ENCODE assay signal across 8 cellular contexts in the genomic region with DNA sequence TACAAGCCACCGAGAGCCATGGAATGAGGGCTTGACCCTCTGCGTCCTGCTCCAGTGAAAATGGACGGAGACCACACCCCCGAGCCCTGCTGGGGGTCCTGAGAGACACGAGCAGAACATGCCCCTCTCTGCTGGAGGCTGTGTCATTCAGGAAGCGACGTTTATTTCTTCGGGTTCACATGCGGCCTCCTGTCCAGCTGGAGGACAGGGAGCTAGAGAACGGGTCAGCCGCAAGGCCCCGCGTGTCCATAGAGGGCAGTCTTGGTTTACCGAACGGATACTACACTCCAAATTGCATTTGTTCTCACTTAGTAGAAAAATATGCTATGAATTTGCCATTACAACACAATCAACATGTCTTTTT.
DNase-seq lines count a peak whose midpoint lies in the region; ATAC-seq, FAIRE-seq and TF ChIP-seq lines count a peak whose summit lies in the region.

No MANE protein-coding gene starts in this region.

- peak; percentile 46 for FAIRE-seq in RCC 7860 (lab: Jason Lieb, UNC)

- H3K27ac ChIP-seq in brain microvascular endothelial cell: no peak overlapping the region

- DNase-seq in AG20443 (ENCODE audit: low spot score): peak; percentile 94
- DNase-seq in RCC 7860 (ENCODE audit: low spot score): peak; percentile 49
- DNase-seq in brain microvascular endothelial cell: peak; percentile 71
- peak; percentile 82 for DNase-seq in iPS-NIHi7 (ENCODE audit: extremely low spot score)
- DNase-seq in stimulated activated CD8-positive, alpha-beta memory T cell treated with anti-CD3 and anti-CD28 coated beads, Interleukin-4, amount 100 ng/mL, for 48 hours: peak; percentile 53

- H3K4me3 ChIP-seq in brain microvascular endothelial cell (ENCODE audit: low read depth, low read length): no peak overlapping the region

- ATAC-seq in GM18502 (IDR thresholded peaks at IDR 0.05; ENCODE audit: poor library complexity, unreplicated experiment) (peak; percentile 65), HG02840 (IDR thresholded peaks at IDR 0.05; ENCODE audit: low FRiP score, unreplicated experiment) (no peak), HG03097 (IDR thresholded peaks at IDR 0.05; ENCODE audit: low FRiP score, unreplicated experiment) (no peak)

- H3K27me3 ChIP-seq in brain microvascular endothelial cell (replicated peaks): no peaks in the 10 kb centered on the region

- in situ Hi-C loops in brain microvascular endothelial cell (cut with HindIII; ENCODE audit: low pct_ligation_motif_present, low sequenced_read_pairs): no loop called here

- H3K36me3 ChIP-seq in brain microvascular endothelial cell (replicated peaks): no peaks in the 10 kb centered on the region

- peak; percentile 92 for TF ChIP-seq CTCF in brain microvascular endothelial cell (IDR thresholded peaks at IDR 0.05; ENCODE audit: low read depth, low read length, missing control alignments)
